Comparison of ENCODE assay signal across 18 cellular contexts in the genomic region with DNA sequence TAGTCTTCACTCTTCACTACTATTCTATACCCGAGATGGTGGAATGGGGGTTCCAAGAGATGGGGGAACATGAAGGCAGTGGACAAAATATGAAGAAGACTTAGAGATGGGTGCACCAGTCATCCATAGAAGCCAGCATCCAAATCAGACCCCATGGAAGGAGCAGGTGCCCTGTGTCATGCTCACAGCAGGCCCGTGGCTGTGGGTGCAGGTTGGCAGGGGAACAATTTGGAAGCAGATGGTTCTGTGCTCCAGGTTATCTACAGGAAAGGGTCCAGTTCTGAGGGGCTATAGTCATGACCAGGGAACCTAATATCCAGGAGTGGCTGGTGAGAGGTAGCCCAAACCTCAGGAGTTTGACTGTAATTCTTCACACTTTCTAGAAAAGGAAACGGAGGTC. TPM values are rescaled to one million over a fixed set of nuclear protein-coding genes. Genes with fewer than 3 reads are reported as not detected.
DNase-seq lines count a peak whose midpoint lies in the region; ATAC-seq and TF ChIP-seq lines count a peak whose summit lies in the region.
"Had no signal": no experiment of that assay in that cellular context is flagged by ENCODE, and none has a peak within 500 bp of the region (broad histone marks: within the 10 kb centered on the region; RNA-seq: fewer than 3 reads in every experiment).

No MANE protein-coding gene starts in this region.

- peaks cover 96% of the 10 kb centered on the region for H3K4me1 Mint-ChIP-seq in HFFc6 (ENCODE audit: low read depth)

- peak overlapping the region; percentile 95 for H3K27ac Mint-ChIP-seq in HFFc6

- no peaks in the 10 kb centered on the region for H3K9me2 ChIP-seq in hepatocyte (replicated peaks; ENCODE audit: insufficient read depth)

- no peaks in the 10 kb centered on the region for H4K20me1 ChIP-seq in hepatocyte (ENCODE audit: insufficient read depth, poor library complexity, severe bottlenecking)

- POLR2A ChIA-PET in GM10248 (lab: Yijun Ruan, JAX): no interaction called here

- no peaks in the 10 kb centered on the region for H3K9me3 Mint-ChIP-seq in HFFc6

- TF ChIP-seq CTCF in HFFc6 (IDR thresholded peaks at IDR 0.05) (no peak), ascending aorta (IDR thresholded peaks at IDR 0.05) (no peak), hepatocyte (IDR thresholded peaks at IDR 0.05; ENCODE audit: poor library complexity) (no peak), thoracic aorta (IDR thresholded peaks at IDR 0.05) (no peak), GM10248 (IDR thresholded peaks at IDR 0.05; ENCODE audit: control extremely low read depth, extremely low read depth, low read depth, missing control alignments) (no peak)

- CTCF ChIA-PET in GM10248 (lab: Yijun Ruan, JAX): no interaction called here

- no peak overlapping the region for H3K4me3 ChIP-seq in ascending aorta
- H3K4me3 ChIP-seq in hepatocyte: no peak overlapping the region
- H3K4me3 ChIP-seq in thoracic aorta: no peak overlapping the region
- H3K4me3 ChIP-seq: K562, pancreas, spleen had no signal

- H3K27me3 ChIP-seq in ascending aorta (no peaks in the 10 kb centered on the region), hepatocyte (no peaks in the 10 kb centered on the region), thoracic aorta (replicated peaks; ENCODE audit: insufficient read depth) (no peaks in the 10 kb centered on the region)
- H3K27me3 ChIP-seq: BE2C, pancreas had no signal

- H3K27ac ChIP-seq in ascending aorta (peak overlapping the region; percentile 65 to 67), hepatocyte (peak overlapping the region; percentile 70), thoracic aorta (peak overlapping the region; percentile 18 to 70)
- H3K27ac ChIP-seq: pancreas had no signal

- WGBS in hepatocyte (ENCODE audit: low lambda C conversion rate, missing lambda C conversion rate): 60% methylated on average over 3 of the region's 3 CpGs

- H3K36me3 ChIP-seq in ascending aorta: peaks cover 27 to 53% of the 10 kb centered on the region in 2 donors
- H3K36me3 ChIP-seq in hepatocyte (replicated peaks; ENCODE audit: insufficient read depth, low read depth): no peaks in the 10 kb centered on the region
- peaks cover 9% of the 10 kb centered on the region for H3K36me3 ChIP-seq in thoracic aorta
- H3K36me3 ChIP-seq: pancreas had no signal

- H3K4me1 ChIP-seq in ascending aorta (peaks cover 3 to 23% of the 10 kb centered on the region in 2 donors), hepatocyte (ENCODE audit: insufficient read depth) (peaks cover 44% of the 10 kb centered on the region), thoracic aorta (ENCODE audit: control insufficient read depth in 1 of 2, low read depth in 2 of 2) (peaks cover 19 to 55% of the 10 kb centered on the region in 2 donors)

- no peak overlapping the region for H2AFZ ChIP-seq in hepatocyte

- peaks cover 45% of the 10 kb centered on the region for H3K36me3 Mint-ChIP-seq in HFFc6 (ENCODE audit: low read depth)

- intact Hi-C loops in ascending aorta (cut with DNase I): no loop called here

- H3K9me3 ChIP-seq in ascending aorta (no peaks in the 10 kb centered on the region), hepatocyte (ENCODE audit: low read depth) (no peaks in the 10 kb centered on the region), thoracic aorta (no peaks in the 10 kb centered on the region)
- H3K9me3 ChIP-seq: BE2C, pancreas, spleen had no signal

- DNase-seq in HFFc6 (no peak), ascending aorta (ENCODE audit: low spot score in 2 of 2) (peak in 1 of 2 donors; percentile 35), hepatocyte (ENCODE audit: low spot score) (no peak), thoracic aorta (ENCODE audit: low spot score) (no peak), GM10248 (ENCODE audit: extremely low spot score) (no peak), iPS-NIHi11 (ENCODE audit: low spot score) (no peak), mesenteric fat pad (ENCODE audit: low spot score) (no peak)
- DNase-seq: activated CD4-positive, CD25-positive, alpha-beta regulatory T cell; activated CD8-positive, alpha-beta memory T cell treated with anti-CD3 and anti-CD28 coated beads, Interleukin-2, amount 50 U/mL, for 4 hours; activated naive CD4-positive, alpha-beta T cell treated with anti-CD3 and anti-CD28 coated beads, Interleukin-2, amount 50 U/mL, for 16 hours; DMS 273 treated with DMSO at 0.1 percent for 48 hours; NCI-H1105; NCI-H2171 treated with DMSO at 0.1 percent for 48 hours; pancreas; spleen; stimulated activated naive CD4-positive, alpha-beta T cell treated with Interleukin-2 at 50 U/mL for 16 hours had no signal

- peak overlapping the region; percentile 6; the same call in 1 of the 2 replicates for H3K4me3 Mint-ChIP-seq in HFFc6

- H3K4me2 ChIP-seq in hepatocyte: peak overlapping the region; percentile 36

- H3K27me3 Mint-ChIP-seq in HFFc6 (ENCODE audit: insufficient read depth): peaks cover 3% of the 10 kb centered on the region

- no peaks in the 10 kb centered on the region for H3K79me2 ChIP-seq in hepatocyte

- no peak for ATAC-seq in thoracic aorta (ENCODE audit: insufficient number of reproducible peaks, low FRiP score, low read depth)
- ATAC-seq: K562, pancreas had no signal

RNA-seq across cellular contexts. Expression of a gene that starts 9.6 kb away (rescaled TPM):
- total RNA-seq in HFFc6 (2021; fragmentation: NEBNext Ultra II Directional; extraction: Animal tissue kit (Norgen Biotek cat#: 25700)): 10 to 100 TPM; 22.3 to 36.1 (median 27.5) TPM
- total RNA-seq in ascending aorta (44.2 TPM), hepatocyte (9.5 and 13.9 TPM in 2 replicates), thoracic aorta (10 to 100 TPM; 20.5 to 21.1 TPM), mesenteric fat pad (15.7 TPM)
- polyA plus RNA-seq in hepatocyte: 6.4 and 10.6 TPM in 2 replicates

RNA-seq across cellular contexts. Expression of a gene that starts 20.3 kb away (rescaled TPM):
- 100 to 1,000 TPM; 446 to 563 (median 511) TPM for total RNA-seq in HFFc6 (2021; fragmentation: NEBNext Ultra II Directional; extraction: Animal tissue kit (Norgen Biotek cat#: 25700))
- total RNA-seq in ascending aorta: 325 TPM
- 107 and 128 TPM in 2 replicates for total RNA-seq in hepatocyte
- 196 and 198 TPM in 2 replicates for polyA plus RNA-seq in hepatocyte
- total RNA-seq in thoracic aorta: 100 to 1,000 TPM; 249 to 351 TPM
- 521 TPM for total RNA-seq in mesenteric fat pad
- polyA plus RNA-seq: K562 had no signal
